In the genomic region with DNA sequence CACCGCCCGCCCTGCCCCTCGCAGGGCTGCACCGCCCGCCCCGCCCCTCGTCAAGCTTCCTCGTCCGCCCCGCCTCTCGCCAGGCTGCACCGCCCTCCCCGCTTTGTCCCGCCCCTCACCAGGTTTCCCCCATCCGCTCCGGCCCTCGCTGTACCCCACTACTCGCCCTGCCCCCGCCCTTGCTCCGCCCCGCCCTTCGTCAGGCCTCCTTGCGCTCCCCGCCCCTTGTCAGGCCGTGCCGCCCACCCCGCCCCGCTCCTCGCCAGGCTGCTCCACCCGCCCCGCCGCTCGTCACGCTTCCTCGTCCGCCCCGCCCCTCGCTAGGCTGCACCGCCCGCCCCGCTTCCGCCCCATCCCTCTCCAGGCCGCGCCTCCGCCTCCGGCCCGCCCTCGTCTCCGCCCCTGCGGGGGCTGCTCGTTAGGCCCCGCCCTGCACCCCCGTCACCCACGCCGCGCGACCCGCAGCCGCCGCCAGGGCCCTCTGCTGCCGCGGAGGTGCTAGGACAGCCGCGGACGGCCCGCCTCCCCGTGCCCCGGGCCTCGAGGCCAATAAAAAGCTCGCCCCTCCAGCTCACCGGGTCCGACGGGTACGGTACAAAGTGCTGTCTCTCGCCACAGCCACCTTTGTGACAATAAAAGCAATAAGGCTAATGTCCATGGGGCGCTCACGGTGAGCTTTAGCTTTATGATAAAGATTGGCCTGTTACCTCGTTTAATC, we compare ENCODE assay signal across 1 cellular context.
TF ChIP-seq lines count a peak whose summit lies in the region.

No MANE protein-coding gene starts in this region.

TF ChIP-seq in GM12878, 131 proteins besides CTCF, POLR2A, EP300 and RAD21 (continued from another document and continues in another):
- TF ChIP-seq MAX (IDR thresholded peaks at IDR 0.05; ENCODE audit: low read depth, low read length) = peak; percentile 55; the same call in 1 of the 2 replicates
- no peak for TF ChIP-seq PKNOX1 (IDR thresholded peaks at IDR 0.05)
- TF ChIP-seq NR2F1 (conservative IDR thresholded peaks at IDR 0.05) = peak; percentile 48; the same call in 1 of the 2 replicates
- TF ChIP-seq YY1 (IDR thresholded peaks at IDR 0.05; ENCODE audit: low read depth, low read length) = no peak
- no peak for TF ChIP-seq EED (IDR thresholded peaks at IDR 0.05; ENCODE audit: low read depth)
- TF ChIP-seq REST (IDR thresholded peaks at IDR 0.05; ENCODE audit: low read depth, low read length) = no peak
- no peak for TF ChIP-seq BCL11A (IDR thresholded peaks at IDR 0.05; ENCODE audit: low read depth, low read length)
- 0 out of 2 replicates have a peak, but pooled peaks have one; percentile 14 for TF ChIP-seq NRF1 (conservative IDR thresholded peaks at IDR 0.05; ENCODE audit: low read depth, low read length)
- no peak for TF ChIP-seq TARDBP (IDR thresholded peaks at IDR 0.05; ENCODE audit: borderline replicate concordance)
- no peak for TF ChIP-seq BRCA1 (IDR thresholded peaks at IDR 0.05; ENCODE audit: low read depth, low read length)
- no peak for TF ChIP-seq MEF2A (IDR thresholded peaks at IDR 0.05; ENCODE audit: insufficient read depth, low read depth, low read length)
- TF ChIP-seq NFXL1 (IDR thresholded peaks at IDR 0.05; ENCODE audit: borderline replicate concordance) = no peak
- no peak for TF ChIP-seq STAT1 (conservative IDR thresholded peaks at IDR 0.05)
- TF ChIP-seq BACH1 (IDR thresholded peaks at IDR 0.05; ENCODE audit: borderline replicate concordance) = peak; percentile 98
- 0 out of 2 replicates have a peak, but pooled peaks have one; percentile 27 for TF ChIP-seq CHD2 (IDR thresholded peaks at IDR 0.05; ENCODE audit: borderline replicate concordance, low read depth, low read length)
- TF ChIP-seq CREB1 (IDR thresholded peaks at IDR 0.05; ENCODE audit: low read depth) = peak; percentile 76
- TF ChIP-seq, protein P1, sequence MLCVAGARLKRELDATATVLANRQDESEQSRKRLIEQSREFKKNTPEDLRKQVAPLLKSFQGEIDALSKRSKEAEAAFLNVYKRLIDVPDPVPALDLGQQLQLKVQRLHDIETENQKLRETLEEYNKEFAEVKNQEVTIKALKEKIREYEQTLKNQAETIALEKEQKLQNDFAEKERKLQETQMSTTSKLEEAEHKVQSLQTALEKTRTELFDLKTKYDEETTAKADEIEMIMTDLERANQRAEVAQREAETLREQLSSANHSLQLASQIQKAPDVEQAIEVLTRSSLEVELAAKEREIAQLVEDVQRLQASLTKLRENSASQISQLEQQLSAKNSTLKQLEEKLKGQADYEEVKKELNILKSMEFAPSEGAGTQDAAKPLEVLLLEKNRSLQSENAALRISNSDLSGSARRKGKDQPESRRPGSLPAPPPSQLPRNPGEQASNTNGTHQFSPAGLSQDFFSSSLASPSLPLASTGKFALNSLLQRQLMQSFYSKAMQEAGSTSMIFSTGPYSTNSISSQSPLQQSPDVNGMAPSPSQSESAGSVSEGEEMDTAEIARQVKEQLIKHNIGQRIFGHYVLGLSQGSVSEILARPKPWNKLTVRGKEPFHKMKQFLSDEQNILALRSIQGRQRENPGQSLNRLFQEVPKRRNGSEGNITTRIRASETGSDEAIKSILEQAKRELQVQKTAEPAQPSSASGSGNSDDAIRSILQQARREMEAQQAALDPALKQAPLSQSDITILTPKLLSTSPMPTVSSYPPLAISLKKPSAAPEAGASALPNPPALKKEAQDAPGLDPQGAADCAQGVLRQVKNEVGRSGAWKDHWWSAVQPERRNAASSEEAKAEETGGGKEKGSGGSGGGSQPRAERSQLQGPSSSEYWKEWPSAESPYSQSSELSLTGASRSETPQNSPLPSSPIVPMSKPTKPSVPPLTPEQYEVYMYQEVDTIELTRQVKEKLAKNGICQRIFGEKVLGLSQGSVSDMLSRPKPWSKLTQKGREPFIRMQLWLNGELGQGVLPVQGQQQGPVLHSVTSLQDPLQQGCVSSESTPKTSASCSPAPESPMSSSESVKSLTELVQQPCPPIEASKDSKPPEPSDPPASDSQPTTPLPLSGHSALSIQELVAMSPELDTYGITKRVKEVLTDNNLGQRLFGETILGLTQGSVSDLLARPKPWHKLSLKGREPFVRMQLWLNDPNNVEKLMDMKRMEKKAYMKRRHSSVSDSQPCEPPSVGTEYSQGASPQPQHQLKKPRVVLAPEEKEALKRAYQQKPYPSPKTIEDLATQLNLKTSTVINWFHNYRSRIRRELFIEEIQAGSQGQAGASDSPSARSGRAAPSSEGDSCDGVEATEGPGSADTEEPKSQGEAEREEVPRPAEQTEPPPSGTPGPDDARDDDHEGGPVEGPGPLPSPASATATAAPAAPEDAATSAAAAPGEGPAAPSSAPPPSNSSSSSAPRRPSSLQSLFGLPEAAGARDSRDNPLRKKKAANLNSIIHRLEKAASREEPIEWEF (IDR thresholded peaks at IDR 0.05; ENCODE audit: insufficient replicate concordance, low read depth, low read length) = no peak
- no peak for TF ChIP-seq MYC (IDR thresholded peaks at IDR 0.05; ENCODE audit: insufficient read depth, insufficient read length, insufficient replicate concordance, low read length, severe bottlenecking)
- TF ChIP-seq, protein P2, sequence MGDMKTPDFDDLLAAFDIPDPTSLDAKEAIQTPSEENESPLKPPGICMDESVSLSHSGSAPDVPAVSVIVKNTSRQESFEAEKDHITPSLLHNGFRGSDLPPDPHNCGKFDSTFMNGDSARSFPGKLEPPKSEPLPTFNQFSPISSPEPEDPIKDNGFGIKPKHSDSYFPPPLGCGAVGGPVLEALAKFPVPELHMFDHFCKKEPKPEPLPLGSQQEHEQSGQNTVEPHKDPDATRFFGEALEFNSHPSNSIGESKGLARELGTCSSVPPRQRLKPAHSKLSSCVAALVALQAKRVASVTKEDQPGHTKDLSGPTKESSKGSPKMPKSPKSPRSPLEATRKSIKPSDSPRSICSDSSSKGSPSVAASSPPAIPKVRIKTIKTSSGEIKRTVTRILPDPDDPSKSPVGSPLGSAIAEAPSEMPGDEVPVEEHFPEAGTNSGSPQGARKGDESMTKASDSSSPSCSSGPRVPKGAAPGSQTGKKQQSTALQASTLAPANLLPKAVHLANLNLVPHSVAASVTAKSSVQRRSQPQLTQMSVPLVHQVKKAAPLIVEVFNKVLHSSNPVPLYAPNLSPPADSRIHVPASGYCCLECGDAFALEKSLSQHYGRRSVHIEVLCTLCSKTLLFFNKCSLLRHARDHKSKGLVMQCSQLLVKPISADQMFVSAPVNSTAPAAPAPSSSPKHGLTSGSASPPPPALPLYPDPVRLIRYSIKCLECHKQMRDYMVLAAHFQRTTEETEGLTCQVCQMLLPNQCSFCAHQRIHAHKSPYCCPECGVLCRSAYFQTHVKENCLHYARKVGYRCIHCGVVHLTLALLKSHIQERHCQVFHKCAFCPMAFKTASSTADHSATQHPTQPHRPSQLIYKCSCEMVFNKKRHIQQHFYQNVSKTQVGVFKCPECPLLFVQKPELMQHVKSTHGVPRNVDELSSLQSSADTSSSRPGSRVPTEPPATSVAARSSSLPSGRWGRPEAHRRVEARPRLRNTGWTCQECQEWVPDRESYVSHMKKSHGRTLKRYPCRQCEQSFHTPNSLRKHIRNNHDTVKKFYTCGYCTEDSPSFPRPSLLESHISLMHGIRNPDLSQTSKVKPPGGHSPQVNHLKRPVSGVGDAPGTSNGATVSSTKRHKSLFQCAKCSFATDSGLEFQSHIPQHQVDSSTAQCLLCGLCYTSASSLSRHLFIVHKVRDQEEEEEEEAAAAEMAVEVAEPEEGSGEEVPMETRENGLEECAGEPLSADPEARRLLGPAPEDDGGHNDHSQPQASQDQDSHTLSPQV (IDR thresholded peaks at IDR 0.05) = 0 out of 2 replicates have a peak, but pooled peaks have one; percentile 49
- no peak for TF ChIP-seq CBX3 (IDR thresholded peaks at IDR 0.05; ENCODE audit: borderline replicate concordance, low read depth)
- TF ChIP-seq ELK1 (IDR thresholded peaks at IDR 0.05; ENCODE audit: low read depth, low read length) = no peak
- TF ChIP-seq POU2F2 (IDR thresholded peaks at IDR 0.05; ENCODE audit: borderline replicate concordance, low read depth, low read length) = 0 out of 3 replicates have a peak, but pooled peaks have one; percentile 19
- TF ChIP-seq KLF5 (IDR thresholded peaks at IDR 0.05; ENCODE audit: partially characterized antibody) = no peak
- no peak for TF ChIP-seq PAX8 (IDR thresholded peaks at IDR 0.05)
- no peak for TF ChIP-seq JUND (IDR thresholded peaks at IDR 0.05; ENCODE audit: low read depth, low read length)
- no peak for TF ChIP-seq SREBF2 (IDR thresholded peaks at IDR 0.05; ENCODE audit: low read length)
- TF ChIP-seq ZNF687 (IDR thresholded peaks at IDR 0.05) = peak; percentile 33; the same call in 1 of the 2 replicates
- no peak for TF ChIP-seq YBX1 (IDR thresholded peaks at IDR 0.05)
- no peak for TF ChIP-seq IRF5 (IDR thresholded peaks at IDR 0.05; ENCODE audit: borderline replicate concordance)
- TF ChIP-seq NFYA (IDR thresholded peaks at IDR 0.05; ENCODE audit: borderline replicate concordance, low read depth, low read length) = no peak
